In genomic region chr13:93797463-93797862, GRCh38 we compare ENCODE assay signal across 13 cellular contexts.
DNase-seq lines count a peak whose midpoint lies in the region; ATAC-seq and TF ChIP-seq lines count a peak whose summit lies in the region.
"Had no signal": no experiment of that assay in that cellular context is flagged by ENCODE, and none has a peak within 500 bp of the region (broad histone marks: within the 10 kb centered on the region; RNA-seq: fewer than 3 reads in every experiment).

No MANE protein-coding gene starts in this region.

- H3K9me3 ChIP-seq in A673 (ENCODE audit: low read depth, low read length, poor library complexity, severe bottlenecking), result no peaks in the 10 kb centered on the region

- H3K36me3 ChIP-seq in A673 (ENCODE audit: insufficient read depth, low read length, poor library complexity, severe bottlenecking), result no peaks in the 10 kb centered on the region

- ATAC-seq in GM19328 (IDR thresholded peaks at IDR 0.05; ENCODE audit: unreplicated experiment) (peak; percentile 43), HG02852 (IDR thresholded peaks at IDR 0.05; ENCODE audit: unreplicated experiment) (peak; percentile 68), HG03575 (IDR thresholded peaks at IDR 0.05; ENCODE audit: extremely low read depth, insufficient number of reproducible peaks, low FRiP score, unreplicated experiment) (peak; percentile 39)

- H3K4me1 ChIP-seq in A673 (ENCODE audit: insufficient read depth, low read length, poor library complexity, severe bottlenecking), result peaks cover 13% of the 10 kb centered on the region

- DNase-seq in A673 (ENCODE audit: low spot score) (peak; percentile 62), amygdala (lab: John Stamatoyannopoulos, UW) (no peak), KG1 (lab: John Stamatoyannopoulos, UW) (no peak), T1000 (lab: John Stamatoyannopoulos, UW) (no peak)
- no peak for DNase-seq in stimulated activated naive CD4-positive, alpha-beta T cell (lab: John Stamatoyannopoulos, UW)
- DNase-seq: activated CD4-positive, alpha-beta memory T cell treated with anti-CD3 and anti-CD28 coated beads for 36 hours; CD4-positive, CD25-positive, alpha-beta regulatory T cell; NCI-H2081; NCI-H524; nephron progenitor cell had no signal

- TF ChIP-seq CTCF in A673 (conservative IDR thresholded peaks at IDR 0.05; ENCODE audit: low read depth, low read length), result no peak

- intact Hi-C loops in A673 (cut with micrococcal nuclease; ENCODE audit: unreplicated experiment), result no loop called here

- POLR2A ChIA-PET in A673 (lab: Charles Lee; ENCODE audit: low non-redundant PET), result no interaction called here

- H3K27me3 ChIP-seq in A673 (replicated peaks; ENCODE audit: insufficient read depth, low read depth, low read length, poor library complexity), result no peaks in the 10 kb centered on the region

- H3K27ac ChIP-seq in A673 (ENCODE audit: low read depth, low read length, poor library complexity, severe bottlenecking), result no peak overlapping the region

- BruUV-seq in A673 (replicated peaks; lab: Mats Ljungman, UMichigan), result no TSS peak

- CTCF ChIA-PET in A673 (lab: Charles Lee), result no interaction called here

- H3K4me3 ChIP-seq in A673 (ENCODE audit: low read depth, low read length, poor library complexity, severe bottlenecking), result no peak overlapping the region
